Comparison of ENCODE assay signal across 8 cellular contexts in the genomic region with DNA sequence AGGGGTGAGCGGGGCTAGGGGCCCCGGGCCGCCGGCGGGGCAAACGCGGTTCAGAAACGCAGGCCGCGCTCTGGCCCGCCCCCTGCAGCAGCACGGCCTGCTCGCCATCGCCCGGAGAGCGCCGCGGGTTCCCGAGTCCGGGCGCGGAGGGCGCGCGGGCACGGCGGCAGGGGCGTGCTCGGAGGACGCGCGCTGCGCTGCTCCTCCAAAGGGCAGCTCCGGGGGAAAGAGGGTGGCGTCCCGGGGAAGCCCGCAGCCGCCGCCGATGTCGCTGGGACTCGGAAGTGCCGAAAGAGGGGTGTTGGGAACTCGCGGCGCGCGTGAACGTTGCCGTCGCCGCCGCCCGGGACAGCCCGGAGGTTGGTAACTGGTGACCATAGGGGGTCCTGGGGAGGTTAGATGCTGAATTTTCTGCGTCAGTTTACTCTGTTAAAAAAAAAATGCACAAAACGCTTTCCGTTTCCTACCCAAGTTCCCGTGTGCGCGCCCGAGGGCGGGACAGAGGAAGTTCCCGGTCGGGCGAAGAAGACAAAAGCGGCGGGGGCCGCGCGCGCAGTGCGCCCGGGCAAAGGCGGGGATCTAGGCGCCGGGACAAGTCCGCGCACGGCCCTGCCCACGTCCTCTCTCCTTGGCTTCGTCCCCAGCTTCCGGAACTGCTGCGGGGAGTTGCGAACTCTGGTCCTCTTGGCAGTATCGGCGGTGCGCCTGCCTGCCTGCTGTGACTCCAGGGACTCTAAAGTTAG. TPM values are rescaled to one million over a fixed set of nuclear protein-coding genes. Genes with fewer than 3 reads are reported as not detected.
DNase-seq lines count a peak whose midpoint lies in the region; ATAC-seq and TF ChIP-seq lines count a peak whose summit lies in the region.

TSS of gene HHAT (plus strand) at position 157 of the 743 bp plus-strand sequence. CDS start 20,074 bp downstream, outside the sequence.

- no peaks in the 10 kb centered on the region for H3K27me3 Mint-ChIP-seq in neural crest cell (ENCODE audit: low read depth)

- H3K9me3 ChIP-seq in HUES64 (ENCODE audit: insufficient read depth, low read depth, low read length) (no peaks in the 10 kb centered on the region), Peyer's patch (no peaks in the 10 kb centered on the region), suprapubic skin (peaks cover 3% of the 10 kb centered on the region)

- ATAC-seq in GM21515 (IDR thresholded peaks at IDR 0.05; ENCODE audit: unreplicated experiment) (peak; percentile 53), foreskin keratinocyte (peak; percentile 76)

- no peak for TF ChIP-seq EP300 in suprapubic skin (IDR thresholded peaks at IDR 0.05)

- DNase-seq in DMS53 (lab: John Stamatoyannopoulos, UW), result peak; percentile 96
- DNase-seq in Peyer's patch, result peak; percentile 58 to 88 (median 88)
- peak; percentile 45 for DNase-seq in activated gamma-delta T cell treated with Interleukin-2 at 50 U/mL for 16 hours
- peak; percentile 46 to 75 for DNase-seq in foreskin keratinocyte
- DNase-seq in neural crest cell (ENCODE audit: low read depth, low spot score), result peak; percentile 65
- peak; percentile 83 to 88 for DNase-seq in suprapubic skin (ENCODE audit: low spot score in 2 of 2)

- H3K36me3 ChIP-seq in HUES64 (ENCODE audit: insufficient read depth, low read length), result no peaks in the 10 kb centered on the region
- H3K36me3 ChIP-seq in Peyer's patch, result no peaks in the 10 kb centered on the region
- H3K36me3 ChIP-seq in suprapubic skin, result no peaks in the 10 kb centered on the region

- H3K4me1 ChIP-seq in HUES64 (ENCODE audit: insufficient read depth, low read length) (no peaks in the 10 kb centered on the region), Peyer's patch (peaks cover 0 to 9% (median 0%) of the 10 kb centered on the region in 4 donors), foreskin keratinocyte (peaks cover 8% of the 10 kb centered on the region), suprapubic skin (peaks cover 20% of the 10 kb centered on the region)

- no peak within 1 kb of the TSS; the same call in 1 of the 2 replicates for H3K27ac ChIP-seq in HUES64 (ENCODE audit: low read depth, low read length)
- H3K27ac ChIP-seq in Peyer's patch, result peak within 1 kb of the TSS; percentile 82 to 93 (median 90)
- H3K27ac ChIP-seq in foreskin keratinocyte, result peak within 1 kb of the TSS; percentile 64
- H3K27ac ChIP-seq in suprapubic skin, result peak within 1 kb of the TSS; percentile 97

- H3K4me3 Mint-ChIP-seq in neural crest cell, result peak within 1 kb of the TSS; percentile 96

- WGBS in HUES64, result under 1% methylated on average over 88 of the region's 88 CpGs
- 0% methylated on average over 41 of the region's 88 CpGs for WGBS in suprapubic skin

- TF ChIP-seq POLR2A in Peyer's patch (IDR thresholded peaks at IDR 0.05), result peak in 1 of 2 donors; percentile 25
- no peak for TF ChIP-seq POLR2A in suprapubic skin (IDR thresholded peaks at IDR 0.05)

- H3K27me3 ChIP-seq in HUES64 (ENCODE audit: insufficient read depth, low read length) (peaks cover 84% of the 10 kb centered on the region), Peyer's patch (no peaks in the 10 kb centered on the region), foreskin keratinocyte (no peaks in the 10 kb centered on the region), suprapubic skin (no peaks in the 10 kb centered on the region)

- peaks cover 6% of the 10 kb centered on the region for H3K9me3 Mint-ChIP-seq in neural crest cell

- H3K4me1 Mint-ChIP-seq in neural crest cell, result peaks cover 19% of the 10 kb centered on the region

- H3K9ac ChIP-seq in HUES64 (ENCODE audit: low read depth, low read length), result peak within 1 kb of the TSS; percentile 72

- peak within 1 kb of the TSS; percentile 97 for H3K27ac Mint-ChIP-seq in neural crest cell (ENCODE audit: unreplicated experiment)

- peak in 1 of 6 experiments; percentile 12 for TF ChIP-seq CTCF in Peyer's patch (IDR thresholded peaks at IDR 0.05)
- peak; percentile 34 for TF ChIP-seq CTCF in foreskin keratinocyte (conservative IDR thresholded peaks at IDR 0.05)
- peak; percentile 17 for TF ChIP-seq CTCF in neural crest cell (conservative IDR thresholded peaks at IDR 0.05)
- TF ChIP-seq CTCF in suprapubic skin (IDR thresholded peaks at IDR 0.05), result peak in 1 of 2 donors; percentile 16

- H3K36me3 Mint-ChIP-seq in neural crest cell (ENCODE audit: low read depth), result peaks cover 5% of the 10 kb centered on the region

- peak within 1 kb of the TSS; percentile 76 for H3K4me3 ChIP-seq in HUES64 (ENCODE audit: low read length)
- H3K4me3 ChIP-seq in Peyer's patch, result peak within 1 kb of the TSS; percentile 66 to 85 (median 74)
- H3K4me3 ChIP-seq in suprapubic skin, result peak within 1 kb of the TSS; percentile 91

RNA-seq across cellular contexts. Expression of gene HHAT, which starts in this region (rescaled TPM):
- polyA plus RNA-seq in HUES64 (2013, experiment 1 of 2), result 1.0 TPM
- polyA plus RNA-seq in HUES64 (2013, experiment 2 of 2), result 1.6 TPM
- total RNA-seq in Peyer's patch (10 to 100 TPM in 1 of 4 donors, 1 to 10 TPM in 3; 2.3 to 16.9 (median 7.3) TPM), foreskin keratinocyte (4.2 and 4.7 TPM in 2 replicates), neural crest cell (5.5 and 6.9 TPM in 2 replicates), suprapubic skin (10 to 100 TPM in 2 of 4 donors, 1 to 10 TPM in 2; 4.1 to 20.0 (median 9.3) TPM)
- 2.3 and 2.5 TPM in 2 replicates for polyA plus RNA-seq in foreskin keratinocyte

Comparison
In these comparisons a context has a peak if more than half of its experiments do, and no peak if none do; other contexts are left out.
1. DNase-seq: peak in every context shown above with its lines; median percentile 96 in DMS53; 88 in Peyer's patch; 86 in suprapubic skin; 65 in neural crest cell; 60 in foreskin keratinocyte; 45 in activated gamma-delta T cell treated with Interleukin-2 at 50 U/mL for 16 hours.